ENCODE assay signal across 10 cellular contexts in the genomic region with DNA sequence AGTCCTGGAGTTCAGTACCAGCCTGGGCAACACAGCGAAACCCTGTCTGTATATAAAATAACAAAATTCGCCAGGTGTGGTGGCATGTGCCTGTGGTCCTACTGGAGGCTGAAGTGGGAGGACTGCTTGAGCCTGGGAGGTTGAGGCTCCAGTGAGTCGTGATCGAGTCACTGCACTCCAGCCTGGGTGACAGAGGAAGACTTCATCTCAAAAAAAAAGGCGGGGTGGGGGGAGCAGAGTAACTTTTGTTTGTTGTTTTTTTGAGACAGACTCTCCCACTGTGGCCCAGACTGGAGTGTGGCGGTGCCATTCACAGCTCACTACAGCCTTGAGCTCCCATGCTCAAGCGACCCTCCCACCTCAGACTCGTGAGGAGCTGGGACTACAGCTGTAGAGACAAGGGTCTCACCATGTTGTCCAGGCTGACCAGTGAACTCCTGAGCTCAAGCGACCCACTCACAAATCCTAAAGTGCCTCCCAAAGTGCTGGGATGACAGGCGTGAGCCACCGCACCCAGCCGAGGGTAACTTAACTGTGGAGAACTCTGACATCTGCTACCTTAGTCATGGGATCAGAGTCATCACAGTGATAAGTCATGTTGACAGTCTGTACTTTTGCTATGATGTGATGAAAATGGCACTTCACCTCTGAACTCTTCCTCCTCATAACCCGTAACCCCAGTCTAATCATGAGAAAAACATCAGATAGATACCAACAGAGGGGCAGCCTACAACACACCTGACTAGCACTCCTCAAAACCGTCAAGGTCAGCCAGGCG. TPM values are rescaled to one million over a fixed set of nuclear protein-coding genes. Genes with fewer than 3 reads are reported as not detected.
DNase-seq lines count a peak whose midpoint lies in the region; ATAC-seq and TF ChIP-seq lines count a peak whose summit lies in the region.
"Had no signal": no experiment of that assay in that cellular context is flagged by ENCODE, and none has a peak within 500 bp of the region (broad histone marks: within the 10 kb centered on the region; RNA-seq: fewer than 3 reads in every experiment).

No MANE protein-coding gene starts in this region.

- H3K9me3 ChIP-seq in suprapubic skin, result no peaks in the 10 kb centered on the region

- no peak for DNase-seq in activated T-cell treated with anti-CD3 and anti-CD28 coated beads, Interleukin-2, amount 50 U/mL, for 4 hours
- DNase-seq in activated T-cell treated with anti-CD3 and anti-CD28 coated beads, Interleukin-2, amount 50 U/mL, for 1 hour, result no peak
- DNase-seq in activated naive CD4-positive, alpha-beta T cell treated with anti-CD3 and anti-CD28 coated beads, Interleukin-2, amount 50 U/mL, for 72 hours (ENCODE audit: low spot score in 2 of 2), result no peak
- DNase-seq in iris pigment epithelial cell (ENCODE audit: low read depth) (peak; percentile 56), suprapubic skin (ENCODE audit: low spot score in 2 of 2) (no peak), COLO829 (ENCODE audit: low spot score) (no peak), NCI-H524 treated with DMSO at 0.1 percent for 48 hours (lab: John Stamatoyannopoulos, UW) (no peak)
- DNase-seq: left colon, MV-4-11 had no signal

- no peak for TF ChIP-seq CTCF in suprapubic skin (IDR thresholded peaks at IDR 0.05)

- H3K9me3 Mint-ChIP-seq in activated T-cell treated with anti-CD3 and anti-CD28 coated beads, Interleukin-2, amount 50 U/mL, for 4 hours, result no peaks in the 10 kb centered on the region
- no peaks in the 10 kb centered on the region for H3K9me3 Mint-ChIP-seq in activated naive CD4-positive, alpha-beta T cell treated with anti-CD3 and anti-CD28 coated beads, Interleukin-2, amount 50 U/mL, for 72 hours

- H3K36me3 ChIP-seq in suprapubic skin, result peaks cover 38% of the 10 kb centered on the region

- peak overlapping the region; percentile 80 for H3K27ac ChIP-seq in suprapubic skin

- ATAC-seq in activated T-cell treated with anti-CD3 and anti-CD28 coated beads, Interleukin-2, amount 50 U/mL, for 4 hours, result peak; percentile 62 to 86
- peak; percentile 67 to 82 for ATAC-seq in activated naive CD4-positive, alpha-beta T cell treated with anti-CD3 and anti-CD28 coated beads, Interleukin-2, amount 50 U/mL, for 72 hours
- no peak for ATAC-seq in HG03565 (IDR thresholded peaks at IDR 0.05; ENCODE audit: unreplicated experiment)
- ATAC-seq: left colon had no signal

- no peak overlapping the region for H3K4me3 Mint-ChIP-seq in activated T-cell treated with anti-CD3 and anti-CD28 coated beads, Interleukin-2, amount 50 U/mL, for 4 hours

- peaks cover 29% of the 10 kb centered on the region for H3K36me3 Mint-ChIP-seq in activated T-cell treated with anti-CD3 and anti-CD28 coated beads, Interleukin-2, amount 50 U/mL, for 4 hours (ENCODE audit: insufficient read depth)
- H3K36me3 Mint-ChIP-seq in activated naive CD4-positive, alpha-beta T cell treated with anti-CD3 and anti-CD28 coated beads, Interleukin-2, amount 50 U/mL, for 72 hours, result peaks cover 0 to 6% of the 10 kb centered on the region in 2 donors

- no peaks in the 10 kb centered on the region for H3K27me3 Mint-ChIP-seq in activated T-cell treated with anti-CD3 and anti-CD28 coated beads, Interleukin-2, amount 50 U/mL, for 4 hours (ENCODE audit: low read depth)

- TF ChIP-seq POLR2A in suprapubic skin (IDR thresholded peaks at IDR 0.05), result no peak

- WGBS in suprapubic skin, result 93% methylated on average over 15 of the region's 15 CpGs

- no peaks in the 10 kb centered on the region for H3K27me3 ChIP-seq in suprapubic skin

- H3K4me1 Mint-ChIP-seq in activated T-cell treated with anti-CD3 and anti-CD28 coated beads, Interleukin-2, amount 50 U/mL, for 4 hours (ENCODE audit: low read depth), result peaks cover 22% of the 10 kb centered on the region

- peak overlapping the region; percentile 57 to 82 for H3K27ac Mint-ChIP-seq in activated naive CD4-positive, alpha-beta T cell treated with anti-CD3 and anti-CD28 coated beads, Interleukin-2, amount 50 U/mL, for 72 hours

- no peak overlapping the region for H3K4me3 ChIP-seq in suprapubic skin

- TF ChIP-seq EP300 in suprapubic skin (IDR thresholded peaks at IDR 0.05), result no peak

- H3K4me1 ChIP-seq in suprapubic skin, result peaks cover 62% of the 10 kb centered on the region

RNA-seq across cellular contexts. Expression of a gene that starts 16.5 kb away (rescaled TPM):
- total RNA-seq in activated T-cell treated with anti-CD3 and anti-CD28 coated beads, Interleukin-2, amount 50 U/mL, for 4 hours, result 10 to 100 TPM; 21.6 to 22.5 (median 21.9) TPM
- 10 to 100 TPM; 14.8 to 21.2 TPM for total RNA-seq in activated naive CD4-positive, alpha-beta T cell treated with anti-CD3 and anti-CD28 coated beads, Interleukin-2, amount 50 U/mL, for 72 hours
- total RNA-seq in suprapubic skin, result 10 to 100 TPM; 30.5 to 82.2 (median 57.3) TPM

RNA-seq across cellular contexts. Expression of a gene that starts 24.1 kb away (rescaled TPM):
- 100 to 1,000 TPM; 126 to 144 (median 139) TPM for total RNA-seq in activated T-cell treated with anti-CD3 and anti-CD28 coated beads, Interleukin-2, amount 50 U/mL, for 4 hours
- total RNA-seq in activated naive CD4-positive, alpha-beta T cell treated with anti-CD3 and anti-CD28 coated beads, Interleukin-2, amount 50 U/mL, for 72 hours, result 100 to 1,000 TPM; 152 to 221 TPM
- 100 to 1,000 TPM in 2 of 4 donors, 10 to 100 TPM in 2; 80.5 to 162 (median 99.0) TPM for total RNA-seq in suprapubic skin

RNA-seq across cellular contexts. Expression of a gene that starts 53.6 kb away (rescaled TPM):
- total RNA-seq in activated T-cell treated with anti-CD3 and anti-CD28 coated beads, Interleukin-2, amount 50 U/mL, for 4 hours, result 10 to 100 TPM; 32.8 to 36.6 (median 35.2) TPM
- 10 to 100 TPM; 29.0 to 50.9 TPM for total RNA-seq in activated naive CD4-positive, alpha-beta T cell treated with anti-CD3 and anti-CD28 coated beads, Interleukin-2, amount 50 U/mL, for 72 hours
- 10 to 100 TPM; 43.2 to 83.9 (median 69.2) TPM for total RNA-seq in suprapubic skin
